14 cellular contexts compared by ENCODE assay signal in the genomic region with DNA sequence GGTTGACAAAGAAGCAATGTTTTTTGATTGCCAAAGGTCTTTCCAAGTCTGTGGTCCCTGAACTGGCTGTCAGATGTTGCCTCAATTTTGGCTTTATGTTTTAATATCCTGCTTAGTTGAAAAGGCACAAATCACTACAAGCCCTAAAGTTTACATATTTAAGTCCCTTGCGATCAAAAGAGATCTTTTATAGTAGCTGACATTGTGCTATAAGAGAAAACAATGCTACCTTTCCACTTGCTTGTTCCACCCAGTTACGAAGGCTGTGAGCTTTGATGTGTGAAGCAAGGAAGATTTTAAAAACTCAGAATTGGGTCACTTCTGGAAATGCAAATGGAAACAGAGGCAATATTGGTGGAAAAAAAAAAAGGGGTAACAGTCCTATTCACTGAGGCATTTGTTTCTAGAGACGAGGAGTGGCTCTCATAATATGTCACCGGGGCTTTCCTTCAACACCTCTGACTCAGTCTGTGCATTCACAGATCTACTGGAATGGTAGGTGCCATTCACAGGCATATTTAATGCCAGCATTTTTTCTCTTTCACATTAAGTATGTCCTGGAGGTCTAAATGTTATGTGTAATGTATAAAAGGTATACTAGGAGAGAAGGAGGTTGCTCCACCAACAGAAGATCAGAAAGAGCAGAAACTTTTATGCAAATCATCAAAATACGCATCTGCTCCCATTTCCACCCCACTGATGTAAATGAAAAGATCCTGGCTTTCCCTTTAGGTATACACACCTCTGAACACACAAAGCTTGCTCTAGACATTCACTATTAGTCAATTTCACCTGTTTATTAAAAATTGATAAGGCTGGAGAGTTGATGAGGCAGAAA.
DNase-seq lines count a peak whose midpoint lies in the region; ATAC-seq, FAIRE-seq and TF ChIP-seq lines count a peak whose summit lies in the region.
"Had no signal": no experiment of that assay in that cellular context is flagged by ENCODE, and none has a peak within 500 bp of the region (broad histone marks: within the 10 kb centered on the region; RNA-seq: fewer than 3 reads in every experiment).

No MANE protein-coding gene starts in this region.

- H3K4me1 Mint-ChIP-seq in Calu3 (ENCODE audit: low read depth, unreplicated experiment), result peaks cover 43% of the 10 kb centered on the region
- H3K4me1 Mint-ChIP-seq in activated naive CD4-positive, alpha-beta T cell treated with anti-CD3 and anti-CD28 coated beads, Interleukin-2, amount 50 U/mL, for 24 hours, result peaks cover 14% of the 10 kb centered on the region
- peaks cover 0 to 5% (median under 1%) of the 10 kb centered on the region in 4 donors for H3K4me1 Mint-ChIP-seq in CD4-positive, alpha-beta memory T cell
- H3K4me1 Mint-ChIP-seq: CD4-positive, CD25-positive, alpha-beta regulatory T cell had no signal

- POLR2A ChIA-PET in CD4-positive, alpha-beta memory T cell (lab: Charles Lee; ENCODE audit: partially characterized antibody), result no interaction called here

- no peaks in the 10 kb centered on the region for H3K27me3 Mint-ChIP-seq in Calu3 (ENCODE audit: unreplicated experiment)
- H3K27me3 Mint-ChIP-seq in activated naive CD4-positive, alpha-beta T cell treated with anti-CD3 and anti-CD28 coated beads, Interleukin-2, amount 50 U/mL, for 24 hours, result no peaks in the 10 kb centered on the region
- no peaks in the 10 kb centered on the region for H3K27me3 Mint-ChIP-seq in CD4-positive, alpha-beta memory T cell

- no peak overlapping the region for H3K27ac ChIP-seq in CD4-positive, alpha-beta memory T cell (ENCODE audit: low read depth, low read length)
- H3K27ac ChIP-seq in spleen, result no peak overlapping the region
- H3K27ac ChIP-seq: upper lobe of right lung had no signal

- intact Hi-C loops in Calu3 (cut with micrococcal nuclease; ENCODE audit: unreplicated experiment), result loop anchor here (2.0 kb wide), 2 partner anchors 43 to 85 kb away; no protein-coding TSS in a partner anchor
- intact Hi-C loops in CD4-positive, alpha-beta memory T cell (cut with micrococcal nuclease), result no loop called here
- intact Hi-C loops in spleen (cut with DNase I; ENCODE audit: low total_unique reads), result no loop called here

- CTCF ChIA-PET in Calu3 (lab: Charles Lee), result interaction anchor here (0.6 to 1.0 kb wide), 2 partner anchors 13 to 14 kb away, joined by 3 to 7 read pairs; no protein-coding TSS in a partner anchor
- CTCF ChIA-PET in CD4-positive, alpha-beta memory T cell (lab: Charles Lee; ENCODE audit: partially characterized antibody), result interaction anchor here (1.1 to 1.6 kb wide), 2 partner anchors 44 to 60 kb away, joined by 3 to 5 read pairs; no protein-coding TSS in a partner anchor

- H3K9me3 Mint-ChIP-seq in Calu3 (ENCODE audit: low read depth, unreplicated experiment), result no peaks in the 10 kb centered on the region
- no peaks in the 10 kb centered on the region for H3K9me3 Mint-ChIP-seq in activated naive CD4-positive, alpha-beta T cell treated with anti-CD3 and anti-CD28 coated beads, Interleukin-2, amount 50 U/mL, for 24 hours
- no peaks in the 10 kb centered on the region for H3K9me3 Mint-ChIP-seq in CD4-positive, alpha-beta memory T cell
- H3K9me3 Mint-ChIP-seq: HFFc6 had no signal

- no peaks in the 10 kb centered on the region for H3K36me3 Mint-ChIP-seq in Calu3 (ENCODE audit: insufficient read depth, unreplicated experiment)
- H3K36me3 Mint-ChIP-seq in activated naive CD4-positive, alpha-beta T cell treated with anti-CD3 and anti-CD28 coated beads, Interleukin-2, amount 50 U/mL, for 24 hours, result no peaks in the 10 kb centered on the region
- H3K36me3 Mint-ChIP-seq in CD4-positive, alpha-beta memory T cell, result no peaks in the 10 kb centered on the region
- H3K36me3 Mint-ChIP-seq: CD4-positive, CD25-positive, alpha-beta regulatory T cell had no signal

- BruUV-seq in Calu3 (replicated peaks; lab: Mats Ljungman, UMichigan), result TSS peak; percentile 92

- no peak for TF ChIP-seq CTCF in Calu3 (IDR thresholded peaks at IDR 0.05; ENCODE audit: unreplicated experiment)
- TF ChIP-seq CTCF in spleen (IDR thresholded peaks at IDR 0.05 in 8 of 11, conservative IDR thresholded peaks at IDR 0.05 in 3 of 11), result no peak

- H3K9me3 ChIP-seq in CD4-positive, alpha-beta memory T cell (ENCODE audit: control insufficient read depth in 1 of 2, low read length in 2 of 2), result no peaks in the 10 kb centered on the region
- H3K9me3 ChIP-seq in spleen, result no peaks in the 10 kb centered on the region
- H3K9me3 ChIP-seq: upper lobe of right lung had no signal

- no peak overlapping the region for H3K4me3 ChIP-seq in CD4-positive, alpha-beta memory T cell (ENCODE audit: low read length in 2 of 2)
- no peak overlapping the region for H3K4me3 ChIP-seq in spleen
- H3K4me3 ChIP-seq: upper lobe of right lung had no signal

- H3K36me3 ChIP-seq in CD4-positive, alpha-beta memory T cell (ENCODE audit: insufficient read depth, low read length), result no peaks in the 10 kb centered on the region
- no peaks in the 10 kb centered on the region for H3K36me3 ChIP-seq in spleen
- H3K36me3 ChIP-seq: upper lobe of right lung had no signal

- peak; percentile 21 for DNase-seq in Calu3
- no peak for DNase-seq in CD4-positive, alpha-beta memory T cell
- DNase-seq in spleen, result no peak
- no peak for DNase-seq in NCI-H1694 treated with DMSO at 0.1 percent for 48 hours (lab: John Stamatoyannopoulos, UW)
- no peak for DNase-seq in RCC 7860 (ENCODE audit: low spot score)
- DNase-seq: cerebellar nuclear complex, HFFc6, NCI-H2107, upper lobe of right lung had no signal

- WGBS in spleen, 5 donors, result 65 to 85% (median 80%) methylated on average over 5 of the region's 5 CpGs

- H3K4me1 ChIP-seq in CD4-positive, alpha-beta memory T cell (ENCODE audit: insufficient read depth, low read length), result no peaks in the 10 kb centered on the region
- H3K4me1 ChIP-seq in spleen, result no peaks in the 10 kb centered on the region
- H3K4me1 ChIP-seq: upper lobe of right lung had no signal

- H3K27me3 ChIP-seq in CD4-positive, alpha-beta memory T cell (ENCODE audit: insufficient read depth, low read length), result no peaks in the 10 kb centered on the region
- no peaks in the 10 kb centered on the region for H3K27me3 ChIP-seq in spleen (replicated peaks in 1 of 7)
- H3K27me3 ChIP-seq: upper lobe of right lung had no signal

- peak overlapping the region; percentile 38 for H3K4me3 Mint-ChIP-seq in Calu3 (ENCODE audit: low read depth, unreplicated experiment)
- no peak overlapping the region for H3K4me3 Mint-ChIP-seq in activated naive CD4-positive, alpha-beta T cell treated with anti-CD3 and anti-CD28 coated beads, Interleukin-2, amount 50 U/mL, for 24 hours
- H3K4me3 Mint-ChIP-seq in CD4-positive, alpha-beta memory T cell, result no peak overlapping the region
- H3K4me3 Mint-ChIP-seq: CD4-positive, CD25-positive, alpha-beta regulatory T cell; HFFc6 had no signal

- FAIRE-seq in RCC 7860 (lab: Jason Lieb, UNC), result no peak
- FAIRE-seq: TTC549 had no signal

- peak overlapping the region; percentile 81 for H3K27ac Mint-ChIP-seq in Calu3 (ENCODE audit: unreplicated experiment)
- peak overlapping the region; percentile 36 for H3K27ac Mint-ChIP-seq in activated naive CD4-positive, alpha-beta T cell treated with anti-CD3 and anti-CD28 coated beads, Interleukin-2, amount 50 U/mL, for 24 hours
- no peak overlapping the region for H3K27ac Mint-ChIP-seq in CD4-positive, alpha-beta memory T cell
- H3K27ac Mint-ChIP-seq: CD4-positive, CD25-positive, alpha-beta regulatory T cell; HFFc6 had no signal

- no peak for TF ChIP-seq POLR2A in spleen (IDR thresholded peaks at IDR 0.05)

- ATAC-seq in GM19043 (IDR thresholded peaks at IDR 0.05; ENCODE audit: low read depth, unreplicated experiment) (peak; percentile 65), HG02981 (IDR thresholded peaks at IDR 0.05; ENCODE audit: unreplicated experiment) (peak; percentile 86)

Comparison
In these comparisons a context has a peak if more than half of its experiments do, and no peak if none do; other contexts are left out.
1. H3K27ac Mint-ChIP-seq: peak in Calu3 (single experiment) and activated naive CD4-positive, alpha-beta T cell treated with anti-CD3 and anti-CD28 coated beads, Interleukin-2, amount 50 U/mL, for 24 hours (single experiment); none in CD4-positive, alpha-beta memory T cell (0 of 7).